ENCODE assay signal across 22 cellular contexts in genomic region chr3:40397912-40398311, GRCh38. TPM values are rescaled to one million over a fixed set of nuclear protein-coding genes. Genes with fewer than 3 reads are reported as not detected.
"Had no signal": no experiment of that assay in that cellular context is flagged by ENCODE, and none has a peak within 500 bp of the region (broad histone marks: within the 10 kb centered on the region; RNA-seq: fewer than 3 reads in every experiment).

No MANE protein-coding gene starts in this region.

- H3K27me3 ChIP-seq: colonic mucosa, heart right ventricle, sigmoid colon, stomach, transverse colon had no signal

- H3K36me3 ChIP-seq: colonic mucosa, heart right ventricle, sigmoid colon, stomach, thoracic aorta, transverse colon had no signal

- ATAC-seq: heart right ventricle; left lobe of liver; natural killer cell treated with Interleukin-12 subunit alpha and Interleukin-12 subunit beta and Interleukin-15 and Interleukin-18, amount 100 ng/mL, for 72 hours; psoas muscle had no signal

- H3K27ac Mint-ChIP-seq: endodermal cell; natural killer cell treated with Interleukin-12 subunit alpha and Interleukin-12 subunit beta and Interleukin-15 and Interleukin-18, amount 100 ng/mL, for 72 hours had no signal

- H3K4me1 Mint-ChIP-seq: endodermal cell had no signal

- H3K27me3 Mint-ChIP-seq: natural killer cell treated with Interleukin-12 subunit alpha and Interleukin-12 subunit beta and Interleukin-15 and Interleukin-18, amount 100 ng/mL, for 72 hours had no signal

- H3K9me3 Mint-ChIP-seq: endodermal cell; natural killer cell treated with Interleukin-12 subunit alpha and Interleukin-12 subunit beta and Interleukin-15 and Interleukin-18, amount 100 ng/mL, for 72 hours had no signal

- H3K4me3 ChIP-seq: colonic mucosa, heart right ventricle, psoas muscle, sigmoid colon, skin epidermis, stomach, thoracic aorta, transverse colon had no signal

- H3K27ac ChIP-seq: colonic mucosa, heart right ventricle, parathyroid adenoma, psoas muscle, sigmoid colon, skin epidermis, stomach, thoracic aorta, transverse colon had no signal

- H3K9me3 ChIP-seq: colonic mucosa, heart right ventricle, psoas muscle, sigmoid colon, stomach, thoracic aorta, transverse colon had no signal

- DNase-seq: colonic mucosa; dermis blood vessel endothelial cell; effector CD4-positive, alpha-beta T cell; endodermal cell; heart right ventricle; hypothalamus; occipital lobe; psoas muscle; retina; sigmoid colon; stimulated activated CD4-positive, alpha-beta T cell treated with anti-CD3 and anti-CD28 coated beads, Interleukin-2, amount 100 ng/mL, for 24 hours; stimulated activated CD4-positive, alpha-beta T cell treated with anti-CD3 and anti-CD28 coated beads, Interleukin-4, amount 100 ng/mL, for 4 hours; stimulated activated naive CD4-positive, alpha-beta T cell; stomach; substantia nigra; transverse colon had no signal

- H3K4me1 ChIP-seq: colonic mucosa, heart right ventricle, parathyroid adenoma, psoas muscle, sigmoid colon, transverse colon had no signal

- H3K4me3 Mint-ChIP-seq: endodermal cell; natural killer cell treated with Interleukin-12 subunit alpha and Interleukin-12 subunit beta and Interleukin-15 and Interleukin-18, amount 100 ng/mL, for 72 hours had no signal

RNA-seq across cellular contexts. Expression of gene ENTPD3, which starts 10.9 kb away (rescaled TPM):
- total RNA-seq: endothelial cell of umbilical vein; left lobe of liver; natural killer cell treated with Interleukin-12 subunit alpha and Interleukin-12 subunit beta and Interleukin-15 and Interleukin-18, amount 100 ng/mL, for 72 hours had no signal
- polyA plus RNA-seq: endothelial cell of umbilical vein had no signal
